In the genomic region with DNA sequence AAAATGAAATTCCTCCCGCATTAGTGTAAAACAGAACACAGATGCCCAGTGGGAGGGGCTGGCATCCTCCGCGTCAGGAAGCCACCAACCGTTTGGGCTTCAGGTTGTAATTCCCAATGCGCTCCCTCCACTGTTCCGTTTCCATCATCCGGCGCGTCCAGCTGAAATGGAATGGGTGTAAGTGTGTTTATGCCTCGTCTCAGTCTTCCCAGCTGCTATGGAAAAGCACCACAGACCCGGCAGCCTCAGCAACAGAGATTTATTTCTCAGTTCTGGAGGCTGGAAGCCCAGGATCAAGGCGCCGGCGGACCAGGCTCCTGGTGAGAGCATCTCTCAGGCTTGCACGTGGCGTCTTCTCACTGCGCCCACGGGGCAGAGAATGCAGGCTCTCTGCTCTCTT, we compare ENCODE assay signal across 27 cellular contexts. TPM values are rescaled to one million over a fixed set of nuclear protein-coding genes. Genes with fewer than 3 reads are reported as not detected.
"Had no signal": no experiment of that assay in that cellular context is flagged by ENCODE, and none has a peak within 500 bp of the region (broad histone marks: within the 10 kb centered on the region; RNA-seq: fewer than 3 reads in every experiment).

No MANE protein-coding gene starts in this region.

- H3K9me3 ChIP-seq: SJCRH30 had no signal

- H3K9me3 Mint-ChIP-seq: activated CD4-positive, alpha-beta T cell treated with anti-CD3 and anti-CD28 coated beads, Interleukin-2, amount 10 ng/mL, durations not matched to agents 24 days and 14 days; activated naive CD4-positive, alpha-beta T cell treated with anti-CD3 and anti-CD28 coated beads, Interleukin-2, amount 50 U/mL, for 24 hours; activated naive CD8-positive, alpha-beta T cell treated with anti-CD3 and anti-CD28 coated beads, Interleukin-2, amount 10 ng/mL, durations not matched to agents 7 days and 5 days; activated T-cell treated with anti-CD3 and anti-CD28 coated beads, Interleukin-2, amount 50 U/mL, for 24 hours; activated T-helper 2 cell treated with anti-CD3 and anti-CD28 coated beads, Interferon-gamma antibody, Interleukin-2, Interleukin-4, amounts not matched to agents 10 μg/mL and 5 μg/mL and 100 μg/mL, durations not matched to agents 14 hours and 24 hours and 36 hours; brain; T-helper 1 cell treated with Interleukin-12 subunit alpha and Interleukin-12 subunit beta and Interleukin-4 antibody, amounts not matched to agents 30 μg/mL and 1 μg/mL, for 36 hours; T-helper 2 cell treated with Interferon-gamma antibody and Interleukin-4, amounts not matched to agents 5 μg/mL and 100 μg/mL, for 36 hours had no signal

- H3K4me3 Mint-ChIP-seq: activated CD4-positive, alpha-beta T cell treated with anti-CD3 and anti-CD28 coated beads, Interleukin-2, amount 10 ng/mL, durations not matched to agents 24 days and 14 days; activated CD8-positive, alpha-beta T cell treated with anti-CD3 and anti-CD28 coated beads, Interleukin-2, amount 10 ng/mL, durations not matched to agents 7 days and 5 days; activated naive CD4-positive, alpha-beta T cell treated with anti-CD3 and anti-CD28 coated beads, Interleukin-2, amount 50 U/mL, for 24 hours; activated naive CD8-positive, alpha-beta T cell treated with anti-CD3 and anti-CD28 coated beads, Interleukin-2, amount 10 ng/mL, durations not matched to agents 7 days and 5 days; activated T-cell treated with anti-CD3 and anti-CD28 coated beads, Interleukin-2, amount 50 U/mL, for 24 hours; brain; T-helper 1 cell treated with Interleukin-12 subunit alpha and Interleukin-12 subunit beta and Interleukin-4 antibody, amounts not matched to agents 30 μg/mL and 1 μg/mL, for 36 hours; T-helper 2 cell treated with Interferon-gamma antibody and Interleukin-4, amounts not matched to agents 5 μg/mL and 100 μg/mL, for 36 hours had no signal

- H3K27ac Mint-ChIP-seq: activated CD4-positive, alpha-beta T cell treated with anti-CD3 and anti-CD28 coated beads, Interleukin-2, amount 10 ng/mL, durations not matched to agents 24 days and 14 days; activated CD8-positive, alpha-beta T cell treated with anti-CD3 and anti-CD28 coated beads, Interleukin-2, amount 10 ng/mL, durations not matched to agents 7 days and 5 days; activated naive CD4-positive, alpha-beta T cell treated with anti-CD3 and anti-CD28 coated beads, Interleukin-2, amount 50 U/mL, for 24 hours; activated naive CD8-positive, alpha-beta T cell treated with anti-CD3 and anti-CD28 coated beads, Interleukin-2, amount 10 ng/mL, durations not matched to agents 7 days and 5 days; activated T-cell treated with anti-CD3 and anti-CD28 coated beads, Interleukin-2, amount 50 U/mL, for 24 hours; activated T-helper 2 cell treated with anti-CD3 and anti-CD28 coated beads, Interferon-gamma antibody, Interleukin-2, Interleukin-4, amounts not matched to agents 10 μg/mL and 5 μg/mL and 100 μg/mL, durations not matched to agents 14 hours and 24 hours and 36 hours; T-helper 1 cell treated with Interleukin-12 subunit alpha and Interleukin-12 subunit beta and Interleukin-4 antibody, amounts not matched to agents 30 μg/mL and 1 μg/mL, for 36 hours; T-helper 2 cell treated with Interferon-gamma antibody and Interleukin-4, amounts not matched to agents 5 μg/mL and 100 μg/mL, for 36 hours had no signal

- H3K4me3 ChIP-seq: SJCRH30, SK-N-MC had no signal

- H3K36me3 ChIP-seq: SJCRH30 had no signal

- H3K27ac ChIP-seq: SJCRH30, SK-N-MC had no signal

- DNase-seq: activated CD4-positive, alpha-beta T cell treated with anti-CD3 and anti-CD28 coated beads, Interleukin-2, amount 10 ng/mL, durations not matched to agents 24 days and 14 days; activated CD4-positive, alpha-beta T cell treated with anti-CD3 and anti-CD28 coated beads, Interleukin-2, amount 50 U/mL, for 48 hours; activated CD8-positive, alpha-beta T cell treated with anti-CD3 and anti-CD28 coated beads, Interleukin-2, amount 10 ng/mL, durations not matched to agents 7 days and 5 days; activated gamma-delta T cell; activated naive CD4-positive, alpha-beta T cell treated with Interleukin-2 at 50 U/mL for 16 hours; activated naive CD8-positive, alpha-beta T cell treated with anti-CD3 and anti-CD28 coated beads, Interleukin-2, amount 10 ng/mL, durations not matched to agents 7 days and 5 days; activated T-cell treated with anti-CD3 and anti-CD28 coated beads, Interleukin-2, amount 50 U/mL, for 24 hours; Karpas-422; KBM-7; NCI-H1105; NCI-H1417 treated with DMSO at 0.1 percent for 48 hours; NCI-H1694; NCI-H1930; NCI-H2081 treated with DMSO at 0.1 percent for 48 hours; NCI-H226; NCI-H446 treated with DMSO at 0.1 percent for 48 hours; SHP77; SJCRH30 had no signal

- H3K27me3 ChIP-seq: SJCRH30 had no signal

- H3K4me1 ChIP-seq: SJCRH30 had no signal

- H3K27me3 Mint-ChIP-seq: activated CD4-positive, alpha-beta T cell treated with anti-CD3 and anti-CD28 coated beads, Interleukin-2, amount 10 ng/mL, durations not matched to agents 24 days and 14 days; activated naive CD8-positive, alpha-beta T cell treated with anti-CD3 and anti-CD28 coated beads, Interleukin-2, amount 10 ng/mL, durations not matched to agents 7 days and 5 days had no signal

- H3K36me3 Mint-ChIP-seq: activated naive CD4-positive, alpha-beta T cell treated with anti-CD3 and anti-CD28 coated beads, Interleukin-2, amount 50 U/mL, for 24 hours; activated naive CD8-positive, alpha-beta T cell treated with anti-CD3 and anti-CD28 coated beads, Interleukin-2, amount 10 ng/mL, durations not matched to agents 7 days and 5 days; brain had no signal

- H3K4me1 Mint-ChIP-seq: activated CD4-positive, alpha-beta T cell treated with anti-CD3 and anti-CD28 coated beads, Interleukin-2, amount 10 ng/mL, durations not matched to agents 24 days and 14 days; activated naive CD4-positive, alpha-beta T cell treated with anti-CD3 and anti-CD28 coated beads, Interleukin-2, amount 50 U/mL, for 24 hours; activated naive CD8-positive, alpha-beta T cell treated with anti-CD3 and anti-CD28 coated beads, Interleukin-2, amount 10 ng/mL, durations not matched to agents 7 days and 5 days had no signal

RNA-seq across cellular contexts. Expression of a gene that starts 20.4 kb away (rescaled TPM):
- total RNA-seq: activated CD4-positive, alpha-beta T cell treated with anti-CD3 and anti-CD28 coated beads, Interleukin-2, amount 10 ng/mL, durations not matched to agents 24 days and 14 days; activated CD8-positive, alpha-beta T cell treated with anti-CD3 and anti-CD28 coated beads, Interleukin-2, amount 10 ng/mL, durations not matched to agents 7 days and 5 days; activated naive CD8-positive, alpha-beta T cell treated with anti-CD3 and anti-CD28 coated beads, Interleukin-2, amount 10 ng/mL, durations not matched to agents 7 days and 5 days; activated T-helper 2 cell treated with anti-CD3 and anti-CD28 coated beads, Interferon-gamma antibody, Interleukin-2, Interleukin-4, amounts not matched to agents 10 μg/mL and 5 μg/mL and 100 μg/mL, durations not matched to agents 14 hours and 24 hours and 36 hours; MCF 10A; RPMI7951 had no signal

RNA-seq across cellular contexts. Expression of a gene that starts 23.1 kb away (rescaled TPM):
- total RNA-seq: activated CD4-positive, alpha-beta T cell treated with anti-CD3 and anti-CD28 coated beads, Interleukin-2, amount 10 ng/mL, durations not matched to agents 24 days and 14 days; activated CD8-positive, alpha-beta T cell treated with anti-CD3 and anti-CD28 coated beads, Interleukin-2, amount 10 ng/mL, durations not matched to agents 7 days and 5 days; activated naive CD8-positive, alpha-beta T cell treated with anti-CD3 and anti-CD28 coated beads, Interleukin-2, amount 10 ng/mL, durations not matched to agents 7 days and 5 days; activated T-helper 2 cell treated with anti-CD3 and anti-CD28 coated beads, Interferon-gamma antibody, Interleukin-2, Interleukin-4, amounts not matched to agents 10 μg/mL and 5 μg/mL and 100 μg/mL, durations not matched to agents 14 hours and 24 hours and 36 hours; MCF 10A; RPMI7951 had no signal
- polyA plus RNA-seq: adipose tissue had no signal

RNA-seq across cellular contexts. Expression of a gene that starts 59.3 kb away (rescaled TPM):
- total RNA-seq: activated CD4-positive, alpha-beta T cell treated with anti-CD3 and anti-CD28 coated beads, Interleukin-2, amount 10 ng/mL, durations not matched to agents 24 days and 14 days; activated CD8-positive, alpha-beta T cell treated with anti-CD3 and anti-CD28 coated beads, Interleukin-2, amount 10 ng/mL, durations not matched to agents 7 days and 5 days; activated naive CD8-positive, alpha-beta T cell treated with anti-CD3 and anti-CD28 coated beads, Interleukin-2, amount 10 ng/mL, durations not matched to agents 7 days and 5 days; activated T-helper 2 cell treated with anti-CD3 and anti-CD28 coated beads, Interferon-gamma antibody, Interleukin-2, Interleukin-4, amounts not matched to agents 10 μg/mL and 5 μg/mL and 100 μg/mL, durations not matched to agents 14 hours and 24 hours and 36 hours; MCF 10A; RPMI7951; SJCRH30 had no signal
